In the genomic region with DNA sequence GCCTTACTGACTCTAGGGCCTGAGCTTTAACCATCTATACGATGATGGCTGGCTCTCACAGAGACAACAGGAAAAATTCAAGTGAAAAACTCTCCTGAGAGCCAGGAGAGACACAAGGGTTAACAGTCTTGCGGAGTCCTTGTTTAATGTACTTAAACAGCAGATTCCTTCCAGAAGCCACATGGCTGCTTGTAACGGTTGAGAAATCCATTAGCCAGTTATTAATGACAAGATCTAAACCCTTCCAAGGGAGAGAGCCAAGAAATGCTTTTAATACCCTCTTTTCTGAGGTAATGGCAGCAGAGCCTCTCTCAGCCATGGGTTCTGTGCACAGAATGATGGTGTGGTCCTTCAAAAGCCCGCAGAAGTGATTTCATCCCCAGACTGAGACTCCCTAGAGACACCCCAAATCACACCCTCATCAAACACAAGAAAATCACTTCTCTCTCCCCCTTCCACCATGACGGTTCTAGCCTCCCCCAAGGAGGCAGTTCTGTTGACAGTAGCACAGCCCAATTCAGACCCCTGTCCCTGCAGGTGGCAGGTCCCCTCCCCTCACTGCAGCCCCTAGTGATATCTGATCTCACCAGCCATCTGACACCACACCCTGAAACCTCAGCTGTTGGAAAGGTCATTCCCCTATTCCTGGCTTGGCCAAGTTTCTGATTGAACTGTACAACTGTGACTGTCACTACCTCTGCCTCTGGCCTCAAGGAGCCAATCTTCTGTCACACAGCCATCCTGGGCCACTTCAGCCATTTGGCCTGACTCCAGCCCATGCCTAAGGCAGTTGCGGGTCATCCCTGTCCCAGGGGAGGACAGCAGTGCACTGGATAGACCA, we compare ENCODE assay signal across 17 cellular contexts. TPM values are rescaled to one million over a fixed set of nuclear protein-coding genes. Genes with fewer than 3 reads are reported as not detected.
A peak's percentile ranks its signal among the peaks of the same experiment; 100 is the strongest.
DNase-seq lines count a peak whose midpoint lies in the region; ATAC-seq and TF ChIP-seq lines count a peak whose summit lies in the region.
"Had no signal": no experiment of that assay in that cellular context is flagged by ENCODE, and none has a peak within 500 bp of the region (broad histone marks: within the 10 kb centered on the region; RNA-seq: fewer than 3 reads in every experiment).

No MANE protein-coding gene starts in this region.

- BruUV-seq in A673 (replicated peaks; lab: Mats Ljungman, UMichigan) (no TSS peak), HCT116 (replicated peaks; lab: Mats Ljungman, UMichigan) (no TSS peak)

- H3K4me3 ChIP-seq in A673 (ENCODE audit: low read depth, low read length, poor library complexity, severe bottlenecking) (no peak overlapping the region), HCT116 (replicated peaks in 1 of 2; ENCODE audit: low read depth in 1 of 2, low read length in 2 of 2) (no peak overlapping the region), GM23248 (no peak overlapping the region)
- H3K4me3 ChIP-seq: tibial artery had no signal

- H2AFZ ChIP-seq in HCT116 (ENCODE audit: low read depth, low read length, poor library complexity, severe bottlenecking) (no peak overlapping the region), GM23248 (no peak overlapping the region)

- H3K4me3 Mint-ChIP-seq in neural crest cell = peak overlapping the region; percentile 21

- DNase-seq in A673 (ENCODE audit: low spot score) (no peak), HCT116 (ENCODE audit: low read depth, low spot score) (no peak), amniotic epithelial cell (ENCODE audit: low read depth) (peak; percentile 86), neural crest cell (ENCODE audit: low read depth, low spot score) (no peak), GM23248 (no peak), GM20000 (ENCODE audit: low spot score) (no peak), NCI-H2107 treated with DMSO at 0.1 percent for 48 hours (lab: John Stamatoyannopoulos, UW; ENCODE audit: unreplicated experiment) (no peak)
- DNase-seq in activated effector memory CD4-positive, alpha-beta T cell treated with anti-CD3 and anti-CD28 coated beads, Interleukin-2, amount 50 U/mL, for 16 hours = no peak
- DNase-seq: activated CD8-positive, alpha-beta memory T cell treated with anti-CD3 and anti-CD28 coated beads for 24 hours; anterior cingulate cortex; cortex of kidney; NCI-H1092 treated with DMSO at 0.1 percent for 48 hours; NCI-H226; tibial artery had no signal

- WGBS in GM23248 (ENCODE audit: low coverage in 1 of 2, low lambda C conversion rate in 2 of 2, missing lambda C conversion rate in 2 of 2), 2 experiments = 78 to 80% methylated on average over 6 of the region's 6 CpGs

- intact Hi-C loops in A673 (cut with micrococcal nuclease; ENCODE audit: unreplicated experiment) = loop anchor here (10.0 kb wide), 1 partner anchor 634 kb away; a partner anchor contains a TSS
- intact Hi-C loops in HCT116 (cut with micrococcal nuclease) = no loop called here

- peaks cover 8% of the 10 kb centered on the region; the same call in 1 of the 2 replicates for H3F3A ChIP-seq in GM23248 (ENCODE audit: insufficient read depth)

- TF ChIP-seq RAD21 in HCT116 (IDR thresholded peaks at IDR 0.05; ENCODE audit: low read depth) = no peak

- CTCF ChIA-PET in A673 (lab: Charles Lee) (interaction anchor here (0.6 kb wide), 2 partner anchors 16 to 18 kb away, joined by 4 to 5 read pairs; no protein-coding TSS in a partner anchor), HCT116 (lab: Charles Lee) (interaction anchor here (0.7 kb wide), 2 partner anchors 32 to 345 kb away, joined by 3 read pairs; no protein-coding TSS in a partner anchor)

- ATAC-seq in HCT116 = no peak

- H3K36me3 ChIP-seq in A673 (ENCODE audit: insufficient read depth, low read length, poor library complexity, severe bottlenecking) (peaks cover 22% of the 10 kb centered on the region), HCT116 (ENCODE audit: control insufficient read depth in 1 of 2, insufficient read depth in 2 of 2, low read length in 2 of 2) (0 out of 4 replicates have a peak, but pooled peaks cover 0 to 3% of the 10 kb centered on the region in 2 experiments), GM23248 (ENCODE audit: low read depth) (no peaks in the 10 kb centered on the region)
- H3K36me3 ChIP-seq: tibial artery had no signal

- no peaks in the 10 kb centered on the region for H3K36me3 Mint-ChIP-seq in neural crest cell (ENCODE audit: low read depth)

- peak overlapping the region; percentile 9; the same call in 1 of the 2 replicates for H3K4me2 ChIP-seq in HCT116 (ENCODE audit: low read length)
- H3K4me2 ChIP-seq in GM23248 (ENCODE audit: unreplicated experiment) = no peak overlapping the region

- H3K79me2 ChIP-seq in HCT116 (ENCODE audit: insufficient read depth, low read length) (peaks cover 8% of the 10 kb centered on the region; the same call in 1 of the 2 replicates), GM23248 (ENCODE audit: insufficient read depth) (peaks cover 22% of the 10 kb centered on the region)

- H4K20me1 ChIP-seq in HCT116 (ENCODE audit: insufficient read depth) (no peaks in the 10 kb centered on the region), GM23248 (ENCODE audit: insufficient read depth) (no peaks in the 10 kb centered on the region)

- H3K27me3 ChIP-seq in A673 (replicated peaks; ENCODE audit: insufficient read depth, low read depth, low read length, poor library complexity) = no peaks in the 10 kb centered on the region
- H3K27me3 ChIP-seq in HCT116 (ENCODE audit: insufficient read depth, low read length) = no peaks in the 10 kb centered on the region
- H3K27me3 ChIP-seq in GM23248 (replicated peaks; ENCODE audit: insufficient read depth) = no peaks in the 10 kb centered on the region
- H3K27me3 ChIP-seq: tibial artery had no signal

- POLR2A ChIA-PET in A673 (lab: Charles Lee; ENCODE audit: low non-redundant PET) (interaction anchor here (0.7 kb wide), 1 partner anchor 28 kb away, joined by 9 read pairs; no protein-coding TSS in a partner anchor), HCT116 (lab: Charles Lee) (no interaction called here)

- no peak overlapping the region for H3K27ac Mint-ChIP-seq in neural crest cell (ENCODE audit: unreplicated experiment)
- H3K27ac Mint-ChIP-seq: activated T-helper 2 cell treated with anti-CD3 and anti-CD28 coated beads, Interferon-gamma antibody, Interleukin-2, Interleukin-4, amounts not matched to agents 10 μg/mL and 5 μg/mL and 100 μg/mL, durations not matched to agents 14 hours and 24 hours and 36 hours had no signal

- H3K4me1 ChIP-seq in A673 (ENCODE audit: insufficient read depth, low read length, poor library complexity, severe bottlenecking) (peaks cover 20% of the 10 kb centered on the region), HCT116 (ENCODE audit: control insufficient read depth in 1 of 2, insufficient read depth in 2 of 2, low read length in 2 of 2) (peaks cover 17 to 27% of the 10 kb centered on the region in 2 experiments), GM23248 (ENCODE audit: insufficient read depth) (peaks cover 13% of the 10 kb centered on the region)

- RAD21 ChIA-PET in HCT116 (lab: Charles Lee; ENCODE audit: low non-redundant PET in 1 of 2, low total read pairs in 2 of 2, uncharacterized antibody in 2 of 2, unreplicated experiment in 2 of 2) = no interaction called here

- H3K9ac ChIP-seq in HCT116 (ENCODE audit: low read length) = 0 out of 2 replicates have a peak overlapping the region, but pooled peaks have one; percentile 18
- no peak overlapping the region for H3K9ac ChIP-seq in GM23248

- no peaks in the 10 kb centered on the region for H3K27me3 Mint-ChIP-seq in neural crest cell (ENCODE audit: low read depth)

- H3K4me1 Mint-ChIP-seq in neural crest cell = peaks cover 19% of the 10 kb centered on the region

- no peak for TF ChIP-seq CTCF in A673 (conservative IDR thresholded peaks at IDR 0.05; ENCODE audit: low read depth, low read length)
- no peak for TF ChIP-seq CTCF in HCT116 (IDR thresholded peaks at IDR 0.05 in 2 of 3, conservative IDR thresholded peaks at IDR 0.05 in 1 of 3; ENCODE audit: borderline replicate concordance in 1 of 3, insufficient read depth in 1 of 3, low read depth in 2 of 3, low read length in 2 of 3)
- no peak for TF ChIP-seq CTCF in neural crest cell (conservative IDR thresholded peaks at IDR 0.05)
- no peak for TF ChIP-seq CTCF in GM20000 (IDR thresholded peaks at IDR 0.05; ENCODE audit: extremely low read depth, missing control alignments)

- in situ Hi-C loops in GM23248 (cut with MboI) = no loop called here

- no peak for TF ChIP-seq POLR2A in HCT116 (IDR thresholded peaks at IDR 0.05; ENCODE audit: borderline replicate concordance, extremely low read depth, insufficient read depth, insufficient read length)

- no peaks in the 10 kb centered on the region for H3K9me3 ChIP-seq in A673 (ENCODE audit: low read depth, low read length, poor library complexity, severe bottlenecking)
- no peaks in the 10 kb centered on the region for H3K9me3 ChIP-seq in HCT116 (ENCODE audit: control insufficient read depth in 1 of 2, insufficient read depth in 1 of 2, low read depth in 1 of 2, low read length in 2 of 2)
- H3K9me3 ChIP-seq in GM23248 (ENCODE audit: low read depth) = no peaks in the 10 kb centered on the region
- H3K9me3 ChIP-seq: tibial artery had no signal

- H3K27ac ChIP-seq in A673 (ENCODE audit: low read depth, low read length, poor library complexity, severe bottlenecking) (peak overlapping the region; percentile 17), HCT116 (ENCODE audit: low read depth, low read length) (peak overlapping the region; percentile 8; the same call in 1 of the 2 replicates), GM23248 (no peak overlapping the region)
- H3K27ac ChIP-seq: tibial artery had no signal

- H3K9me2 ChIP-seq in HCT116 (ENCODE audit: insufficient read depth) (no peaks in the 10 kb centered on the region), GM23248 (ENCODE audit: insufficient read depth) (no peaks in the 10 kb centered on the region)

- H3K9me3 Mint-ChIP-seq in neural crest cell = no peaks in the 10 kb centered on the region
- H3K9me3 Mint-ChIP-seq: activated T-helper 2 cell treated with anti-CD3 and anti-CD28 coated beads, Interferon-gamma antibody, Interleukin-2, Interleukin-4, amounts not matched to agents 10 μg/mL and 5 μg/mL and 100 μg/mL, durations not matched to agents 14 hours and 24 hours and 36 hours had no signal

RNA-seq across cellular contexts. Expression of a gene that starts 5.0 kb away (rescaled TPM):
- total RNA-seq in A673 (2021) (1,552 and 1,729 TPM in 2 replicates), HCT116 (2021; ENCODE audit: unreplicated experiment) (2,423 TPM), neural crest cell (640 and 669 TPM in 2 replicates)
- 4,933 and 5,901 TPM in 2 replicates for polyA plus RNA-seq in HCT116 (2012)
- total RNA-seq in GM23248 (2014; rRNA removed; shearing (Covaris generic)) = 1,441 and 1,602 TPM in 2 replicates
- polyA plus RNA-seq in GM23248 (2016; fragmentation: Nextera tagmentation; extraction: Ambion mirVana) = 2,742 and 2,900 TPM in 2 replicates

RNA-seq across cellular contexts. Expression of a gene that starts 15.2 kb away (rescaled TPM):
- total RNA-seq in A673 (2021) = 122 and 127 TPM in 2 replicates
- 165 TPM for total RNA-seq in HCT116 (2021; ENCODE audit: unreplicated experiment)
- polyA plus RNA-seq in HCT116 (2012) = 185 and 187 TPM in 2 replicates
- 141 and 144 TPM in 2 replicates for total RNA-seq in neural crest cell
- total RNA-seq in GM23248 (2014; rRNA removed; shearing (Covaris generic)) = 135 and 168 TPM in 2 replicates
- polyA plus RNA-seq in GM23248 (2016; fragmentation: Nextera tagmentation; extraction: Ambion mirVana) = 205 and 210 TPM in 2 replicates

RNA-seq across cellular contexts. Expression of a gene that starts 29.5 kb away (rescaled TPM):
- 1.9 and 2.6 TPM in 2 replicates for total RNA-seq in A673 (2021)
- total RNA-seq in HCT116 (2021; ENCODE audit: unreplicated experiment) = 1.0 TPM
- polyA plus RNA-seq in HCT116 (2012) = 2.1 and 2.3 TPM in 2 replicates
- 14.2 and 15.3 TPM in 2 replicates for total RNA-seq in neural crest cell
- not detected in 2 replicates for total RNA-seq in GM23248 (2014; rRNA removed; shearing (Covaris generic))
- 0.13 TPM in 1 of 2 replicates, not detected in the other for polyA plus RNA-seq in GM23248 (2016; fragmentation: Nextera tagmentation; extraction: Ambion mirVana)
- total RNA-seq: epithelial cell of proximal tubule, kidney epithelial cell had no signal

RNA-seq across cellular contexts. Expression of a gene that starts 31.1 kb away (rescaled TPM):
- total RNA-seq in A673 (2021) = 0.49 and 0.85 TPM in 2 replicates
- 1.4 TPM for total RNA-seq in HCT116 (2021; ENCODE audit: unreplicated experiment)
- 1.2 and 1.5 TPM in 2 replicates for polyA plus RNA-seq in HCT116 (2012)
- 0.79 and 1.2 TPM in 2 replicates for total RNA-seq in neural crest cell
- total RNA-seq in GM23248 (2014; rRNA removed; shearing (Covaris generic)) = 0.11 TPM in 1 of 2 replicates, not detected in the other
- 0.13 and 0.20 TPM in 2 replicates for polyA plus RNA-seq in GM23248 (2016; fragmentation: Nextera tagmentation; extraction: Ambion mirVana)

RNA-seq across cellular contexts. Expression of a gene that starts 35.4 kb away (rescaled TPM):
- total RNA-seq in A673 (2021) = 4.7 and 9.1 TPM in 2 replicates
- total RNA-seq in HCT116 (2021; ENCODE audit: unreplicated experiment) = 10.9 TPM
- 13.9 and 16.3 TPM in 2 replicates for polyA plus RNA-seq in HCT116 (2012)
- 9.6 and 12.4 TPM in 2 replicates for total RNA-seq in neural crest cell
- total RNA-seq in GM23248 (2014; rRNA removed; shearing (Covaris generic)) = 62.6 and 100.0 TPM in 2 replicates
- 192 and 200 TPM in 2 replicates for polyA plus RNA-seq in GM23248 (2016; fragmentation: Nextera tagmentation; extraction: Ambion mirVana)
